8 cellular contexts compared by ENCODE assay signal in the genomic region with DNA sequence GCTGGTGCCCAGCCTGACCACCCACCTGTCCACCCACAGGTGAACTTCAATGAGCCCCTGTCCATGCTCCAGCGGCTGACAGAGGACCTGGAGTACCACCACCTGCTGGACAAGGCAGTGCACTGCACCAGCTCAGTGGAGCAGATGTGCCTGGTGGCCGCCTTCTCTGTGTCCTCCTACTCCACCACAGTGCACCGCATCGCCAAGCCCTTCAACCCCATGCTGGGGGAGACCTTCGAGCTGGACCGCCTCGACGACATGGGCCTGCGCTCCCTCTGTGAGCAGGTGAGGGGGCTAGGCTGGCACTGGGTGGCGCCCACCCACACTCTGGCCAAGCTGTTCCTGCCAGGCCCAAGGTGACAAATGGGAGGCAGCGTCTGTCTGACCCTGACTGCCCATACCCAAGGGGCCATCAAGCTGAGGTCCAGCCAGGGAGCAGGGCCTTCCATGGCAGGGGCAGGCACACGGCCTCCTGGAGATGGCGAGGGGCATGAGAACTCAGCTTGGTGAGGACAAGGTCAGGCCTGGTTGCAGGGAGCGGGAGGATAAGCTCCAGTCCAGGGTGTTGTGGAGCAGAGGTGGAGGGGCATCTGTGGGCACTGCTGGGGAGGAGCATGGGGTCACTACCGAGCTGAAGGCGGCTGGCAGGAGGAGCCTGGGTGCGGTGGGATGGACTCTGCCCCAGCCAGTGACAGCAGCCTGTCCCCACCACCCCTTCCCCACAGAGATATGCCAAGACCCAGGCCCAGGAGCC.
A peak's percentile ranks its signal among the peaks of the same experiment; 100 is the strongest.
DNase-seq lines count a peak whose midpoint lies in the region; ATAC-seq and TF ChIP-seq lines count a peak whose summit lies in the region.

No MANE protein-coding gene starts in this region.

- H3K27me3 Mint-ChIP-seq in MCF 10A (ENCODE audit: insufficient read depth, unreplicated experiment), result no peaks in the 10 kb centered on the region

- no peaks in the 10 kb centered on the region for H3K9me3 Mint-ChIP-seq in MCF 10A (ENCODE audit: unreplicated experiment)

- BruUV-seq in MCF 10A (replicated peaks; lab: Mats Ljungman, UMichigan), result no TSS peak

- H3K4me1 Mint-ChIP-seq in MCF 10A (ENCODE audit: insufficient read depth, unreplicated experiment), result no peaks in the 10 kb centered on the region

- ATAC-seq in left colon, result peak; percentile 73
- no peak for ATAC-seq in HG03571 (IDR thresholded peaks at IDR 0.05; ENCODE audit: unreplicated experiment)

- H3K27ac ChIP-seq in RWPE1 (0 out of 2 replicates have a peak overlapping the region, but pooled peaks have one; percentile 4), stomach (no peak overlapping the region)

- DNase-seq in NCI-H2227 (lab: John Stamatoyannopoulos, UW; ENCODE audit: unreplicated experiment), result peak; percentile 36
- DNase-seq in NCI-H2227 treated with DMSO at 0.1 percent for 48 hours (lab: John Stamatoyannopoulos, UW), result no peak
- DNase-seq in RWPE1 (ENCODE audit: low spot score), result peak; percentile 10
- DNase-seq in MCF 10A (ENCODE audit: unreplicated experiment), result peak; percentile 57
- DNase-seq in left colon, result peak in 1 of 2 donors; percentile 51
- DNase-seq in stomach, result peak; percentile 57
- no peak for DNase-seq in Ammon's horn (ENCODE audit: low spot score)

- TF ChIP-seq EP300 in stomach (IDR thresholded peaks at IDR 0.05), result no peak

- no peaks in the 10 kb centered on the region for H3K27me3 ChIP-seq in stomach

- peaks cover 8 to 73% (median 37%) of the 10 kb centered on the region in 4 donors for H3K36me3 ChIP-seq in stomach

- no peaks in the 10 kb centered on the region for H3K9me3 ChIP-seq in stomach

- no peak overlapping the region for H3K27ac Mint-ChIP-seq in MCF 10A (ENCODE audit: low read depth, unreplicated experiment)

- no peak overlapping the region for H3K4me3 Mint-ChIP-seq in MCF 10A (ENCODE audit: unreplicated experiment)

- H3K36me3 Mint-ChIP-seq in MCF 10A (ENCODE audit: insufficient read depth, unreplicated experiment), result peaks cover 34% of the 10 kb centered on the region

- 68 to 84% (median 75%) methylated on average over 8 to 17 of the region's 17 CpGs for WGBS in stomach, 5 donors

- intact Hi-C loops in MCF 10A (cut with micrococcal nuclease), result loop anchor here (2.0 kb wide), 1 partner anchor 60 kb away; no protein-coding TSS in a partner anchor
- intact Hi-C loops in left colon (cut with DNase I, micrococcal nuclease), result loop anchor here in 1 of 2 donors (10.0 kb wide), 1 partner anchor 126 kb away; no protein-coding TSS in a partner anchor
- intact Hi-C loops in stomach (cut with DNase I; ENCODE audit: low total_unique reads), result no loop called here

- no peak for TF ChIP-seq POLR2A in stomach (IDR thresholded peaks at IDR 0.05)

- H3K4me1 ChIP-seq in stomach, result no peaks in the 10 kb centered on the region

- POLR2A ChIA-PET in RWPE1 (lab: Yijun Ruan, JAX; ENCODE audit: low non-redundant PET), result no interaction called here
- POLR2A ChIA-PET in MCF 10A (lab: Yijun Ruan, JAX), result interaction anchor here (1.2 kb wide), 1 partner anchor 49 kb away, joined by 3 read pairs; no protein-coding TSS in a partner anchor

- CTCF ChIA-PET in RWPE1 (lab: Yijun Ruan, JAX) (interaction anchor here (0.6 kb wide), 3 partner anchors 29 to 756 kb away, joined by 3 to 4 read pairs (median 3); no protein-coding TSS in a partner anchor), MCF 10A (lab: Yijun Ruan, JAX) (interaction anchor here (0.5 to 3.0 kb wide), 29 partner anchors 12 to 256 kb away, joined by 3 to 20 read pairs (median 4); no protein-coding TSS in a partner anchor)

- TF ChIP-seq CTCF in RWPE1 (conservative IDR thresholded peaks at IDR 0.05; ENCODE audit: low read depth), result peak; percentile 56
- peak; percentile 76 for TF ChIP-seq CTCF in MCF 10A (IDR thresholded peaks at IDR 0.05; ENCODE audit: unreplicated experiment)
- peak in 5 of 7 experiments; percentile 60 to 72 (median 68) for TF ChIP-seq CTCF in stomach (IDR thresholded peaks at IDR 0.05)

- H3K4me3 ChIP-seq in stomach, result no peak overlapping the region

Comparison
In these comparisons a context has a peak if more than half of its experiments do, and no peak if none do; other contexts are left out.
1. DNase-seq: peak in NCI-H2227 (single experiment), RWPE1 (single experiment), MCF 10A (single experiment) and stomach (single experiment); none in NCI-H2227 treated with DMSO at 0.1 percent for 48 hours (single experiment) and Ammon's horn (single experiment).
2. Peak in every context shown above with its lines, with median percentiles within 50 percentile points of each other: CTCF ChIP-seq.